In genomic region chr7:135757719-135758411, GRCh38 we compare ENCODE assay signal across 10 cellular contexts. TPM values are rescaled to one million over a fixed set of nuclear protein-coding genes. Genes with fewer than 3 reads are reported as not detected.
A peak's percentile ranks its signal among the peaks of the same experiment; 100 is the strongest.
DNase-seq lines count a peak whose midpoint lies in the region; ATAC-seq, FAIRE-seq and TF ChIP-seq lines count a peak whose summit lies in the region.
"Had no signal": no experiment of that assay in that cellular context is flagged by ENCODE, and none has a peak within 500 bp of the region (broad histone marks: within the 10 kb centered on the region; RNA-seq: fewer than 3 reads in every experiment).

No MANE protein-coding gene starts in this region.

- H3K36me3 ChIP-seq in endothelial cell of umbilical vein (ENCODE audit: control insufficient read depth in 2 of 2, extremely low read depth in 1 of 2, insufficient read depth in 2 of 2, low read length in 2 of 2) (no peaks in the 10 kb centered on the region), mesenchymal stem cell (ENCODE audit: control insufficient read depth in 1 of 2, insufficient read depth in 2 of 2, low read depth in 1 of 2, low read length in 2 of 2) (no peaks in the 10 kb centered on the region), transverse colon (no peaks in the 10 kb centered on the region)

- H2BK15ac ChIP-seq in mesenchymal stem cell (ENCODE audit: low read depth, poor library complexity, severe bottlenecking), result peak overlapping the region; percentile 77

- H4K8ac ChIP-seq in mesenchymal stem cell (ENCODE audit: low read length), result peak overlapping the region; percentile 84

- H3K27me3 ChIP-seq in endothelial cell of umbilical vein (ENCODE audit: control insufficient read depth in 2 of 2, insufficient read depth in 2 of 2, low read length in 2 of 2) (no peaks in the 10 kb centered on the region), mesenchymal stem cell (ENCODE audit: control insufficient read depth in 1 of 2, insufficient read depth in 1 of 2, low read length in 2 of 2) (peaks cover 0 to 34% of the 10 kb centered on the region in 2 experiments), transverse colon (no peaks in the 10 kb centered on the region)

- TF ChIP-seq CTCF in endothelial cell of umbilical vein (IDR thresholded peaks at IDR 0.05; ENCODE audit: extremely low read depth in 1 of 2, insufficient read depth in 1 of 2, low read depth in 1 of 2, low read length in 2 of 2) (no peak), transverse colon (IDR thresholded peaks at IDR 0.05) (no peak)

- dilution Hi-C loops in endothelial cell of umbilical vein (cut with MboI; ENCODE audit: extremely low pct_ligation_motif_present, low sequenced_read_pairs), result no loop called here

- H3K27ac Mint-ChIP-seq in activated naive CD4-positive, alpha-beta T cell treated with anti-CD3 and anti-CD28 coated beads for 36 hours, result no peak overlapping the region
- H3K27ac Mint-ChIP-seq: activated naive CD8-positive, alpha-beta T cell treated with anti-CD3 and anti-CD28 coated beads for 36 hours had no signal

- H3K79me1 ChIP-seq in mesenchymal stem cell (replicated peaks; ENCODE audit: low read length, poor library complexity, severe bottlenecking), result no peaks in the 10 kb centered on the region

- H3K18ac ChIP-seq in mesenchymal stem cell (ENCODE audit: low read depth in 1 of 2, low read length in 2 of 2), result no peak overlapping the region

- no peak overlapping the region for H3K23ac ChIP-seq in mesenchymal stem cell (ENCODE audit: low read length in 2 of 2)

- H2BK5ac ChIP-seq in mesenchymal stem cell (ENCODE audit: low read depth, low read length, poor library complexity, severe bottlenecking), result no peak overlapping the region

- WGBS in mesenchymal stem cell, result 87% methylated on average over 4 of the region's 8 CpGs
- WGBS in transverse colon (ENCODE audit: low coverage in 1 of 2), 2 donors, result 57 to 69% methylated on average over 8 of the region's 8 CpGs

- POLR2A ChIA-PET in endothelial cell of umbilical vein (lab: Charles Lee), result interaction anchor here (0.6 kb wide), 1 partner anchor 166 kb away, joined by 14 read pairs; no protein-coding TSS in a partner anchor

- no peak overlapping the region for H3K14ac ChIP-seq in mesenchymal stem cell (ENCODE audit: low read length in 2 of 2)

- H2AFZ ChIP-seq in endothelial cell of umbilical vein (ENCODE audit: low read depth, low read length) (peak overlapping the region; percentile 72), mesenchymal stem cell (ENCODE audit: low read depth, low read length) (no peak overlapping the region)

- peaks cover 3% of the 10 kb centered on the region for H3K9me3 Mint-ChIP-seq in activated naive CD4-positive, alpha-beta T cell treated with anti-CD3 and anti-CD28 coated beads for 36 hours
- H3K9me3 Mint-ChIP-seq: activated naive CD8-positive, alpha-beta T cell treated with anti-CD3 and anti-CD28 coated beads for 36 hours had no signal

- intact Hi-C loops in endothelial cell of umbilical vein (cut with micrococcal nuclease), result loop anchor here (1.0 kb wide), 1 partner anchor 12 kb away; no protein-coding TSS in a partner anchor
- intact Hi-C loops in transverse colon (cut with DNase I; ENCODE audit: low total_unique reads), result no loop called here
- intact Hi-C loops in activated naive CD4-positive, alpha-beta T cell treated with anti-CD3 and anti-CD28 coated beads for 36 hours (cut with micrococcal nuclease), result no loop called here

- no peak overlapping the region for H2BK12ac ChIP-seq in mesenchymal stem cell (ENCODE audit: low read length in 2 of 2)

- DNase-seq in RPMI7951 (ENCODE audit: low read depth), result peak; percentile 77
- DNase-seq in endothelial cell of umbilical vein (ENCODE audit: low read depth, low spot score), result peak; percentile 71
- no peak for DNase-seq in mesenchymal stem cell
- DNase-seq in transverse colon, result no peak
- no peak for DNase-seq in activated naive CD4-positive, alpha-beta T cell treated with anti-CD3 and anti-CD28 coated beads for 36 hours
- no peak for DNase-seq in activated CD4-positive, alpha-beta T cell treated with anti-CD3 and anti-CD28 coated beads for 4 hours
- DNase-seq in NK-92 (lab: John Stamatoyannopoulos, UW; ENCODE audit: unreplicated experiment), result no peak
- DNase-seq: activated naive CD8-positive, alpha-beta T cell treated with anti-CD3 and anti-CD28 coated beads for 36 hours had no signal

- CTCF ChIA-PET in endothelial cell of umbilical vein (lab: Charles Lee), result interaction anchor here (0.9 to 2.4 kb wide), 10 partner anchors 9 to 484 kb away, joined by 3 to 9 read pairs (median 4); no protein-coding TSS in a partner anchor
- CTCF ChIA-PET in activated naive CD4-positive, alpha-beta T cell treated with anti-CD3 and anti-CD28 coated beads for 36 hours (lab: Charles Lee), result no interaction called here

- H3K4me2 ChIP-seq in endothelial cell of umbilical vein (ENCODE audit: insufficient read depth, low read length) (peak overlapping the region; percentile 83), mesenchymal stem cell (ENCODE audit: low read length, poor library complexity, severe bottlenecking) (no peak overlapping the region)

- H3K9me1 ChIP-seq in endothelial cell of umbilical vein (replicated peaks; ENCODE audit: control insufficient read depth, extremely low read depth, insufficient read depth, low read length), result no peaks in the 10 kb centered on the region

- H3K4me1 Mint-ChIP-seq in activated naive CD4-positive, alpha-beta T cell treated with anti-CD3 and anti-CD28 coated beads for 36 hours (ENCODE audit: low read depth), result no peaks in the 10 kb centered on the region

- no peaks in the 10 kb centered on the region for H3K36me3 Mint-ChIP-seq in activated naive CD4-positive, alpha-beta T cell treated with anti-CD3 and anti-CD28 coated beads for 36 hours (ENCODE audit: low read depth)
- H3K36me3 Mint-ChIP-seq: activated naive CD8-positive, alpha-beta T cell treated with anti-CD3 and anti-CD28 coated beads for 36 hours had no signal

- no TSS peak for BruUV-seq in endothelial cell of umbilical vein (replicated peaks; lab: Mats Ljungman, UMichigan)

- ATAC-seq in HG02885 (IDR thresholded peaks at IDR 0.05; ENCODE audit: poor library complexity, unreplicated experiment), result no peak

- H2BK120ac ChIP-seq in mesenchymal stem cell (ENCODE audit: low read depth, low read length), result no peak overlapping the region

- peak; percentile 21 for FAIRE-seq in endothelial cell of umbilical vein (lab: Jason Lieb, UNC)

- TF ChIP-seq POLR2A in endothelial cell of umbilical vein (IDR thresholded peaks at IDR 0.05; ENCODE audit: low read depth, low read length) (peak; percentile 58), transverse colon (IDR thresholded peaks at IDR 0.05) (no peak)

- no peak for TF ChIP-seq EP300 in transverse colon (IDR thresholded peaks at IDR 0.05; ENCODE audit: low read depth)

- H3K4me3 Mint-ChIP-seq in activated naive CD4-positive, alpha-beta T cell treated with anti-CD3 and anti-CD28 coated beads for 36 hours, result no peak overlapping the region
- H3K4me3 Mint-ChIP-seq: activated naive CD8-positive, alpha-beta T cell treated with anti-CD3 and anti-CD28 coated beads for 36 hours had no signal

- H3K9me3 ChIP-seq in endothelial cell of umbilical vein (replicated peaks; ENCODE audit: control insufficient read depth, insufficient read depth, low read length) (no peaks in the 10 kb centered on the region), mesenchymal stem cell (ENCODE audit: control insufficient read depth, low read length) (no peaks in the 10 kb centered on the region), transverse colon (no peaks in the 10 kb centered on the region)

- H3K9ac ChIP-seq in endothelial cell of umbilical vein (replicated peaks; ENCODE audit: extremely low read depth, insufficient read depth, low read length) (peak overlapping the region; percentile 66), mesenchymal stem cell (ENCODE audit: low read length) (peak overlapping the region; percentile 85)

- H4K91ac ChIP-seq in mesenchymal stem cell (ENCODE audit: low read length), result no peak overlapping the region

- peak overlapping the region in 1 of 3 experiments; percentile 61 for H3K4me3 ChIP-seq in endothelial cell of umbilical vein (replicated peaks in 1 of 3; ENCODE audit: insufficient read depth in 1 of 3, low read depth in 1 of 3, low read length in 3 of 3)
- peak overlapping the region in 1 of 2 experiments; percentile 55 for H3K4me3 ChIP-seq in mesenchymal stem cell (ENCODE audit: insufficient read depth in 1 of 2, low read depth in 1 of 2, low read length in 2 of 2)
- H3K4me3 ChIP-seq in transverse colon, result no peak overlapping the region

- no peaks in the 10 kb centered on the region for H3K79me2 ChIP-seq in endothelial cell of umbilical vein (ENCODE audit: control insufficient read depth, insufficient read depth, low read length)

- H3K4me1 ChIP-seq in endothelial cell of umbilical vein (ENCODE audit: control insufficient read depth, extremely low read depth, insufficient read depth, low read length) (peaks cover 27% of the 10 kb centered on the region), mesenchymal stem cell (ENCODE audit: control insufficient read depth, insufficient read depth, low read depth, low read length) (no peaks in the 10 kb centered on the region), transverse colon (peaks cover 0 to 5% (median 2%) of the 10 kb centered on the region in 4 donors)

- no peaks in the 10 kb centered on the region for H4K20me1 ChIP-seq in endothelial cell of umbilical vein (replicated peaks; ENCODE audit: control insufficient read depth, extremely low read depth, insufficient read depth, low read length)

- in situ Hi-C loops in transverse colon (cut with MboI; ENCODE audit: low pct_ligation_motif_present in 1 of 4, low pct_unique_long_range_greater_than_20kb in 1 of 4, low sequenced_read_pairs in 3 of 4), result no loop called here

- H3K27me3 Mint-ChIP-seq in activated naive CD4-positive, alpha-beta T cell treated with anti-CD3 and anti-CD28 coated beads for 36 hours (ENCODE audit: low read depth), result peaks cover 33% of the 10 kb centered on the region

- no peak overlapping the region for H3K4ac ChIP-seq in mesenchymal stem cell (ENCODE audit: low read depth in 1 of 2, low read length in 2 of 2)

- H3K27ac ChIP-seq in endothelial cell of umbilical vein (ENCODE audit: insufficient read depth, low read depth, low read length) (peak overlapping the region; percentile 60), mesenchymal stem cell (ENCODE audit: low read length, poor library complexity, severe bottlenecking) (no peak overlapping the region), transverse colon (peak overlapping the region; percentile 28 to 58 (median 40))

- no peak overlapping the region for H2AK5ac ChIP-seq in mesenchymal stem cell (ENCODE audit: low read length, severe bottlenecking)

RNA-seq across cellular contexts. Expression of gene FAM180A, which starts 9.3 kb away (rescaled TPM):
- 4.8 and 6.4 TPM in 2 replicates for total RNA-seq in RPMI7951 (2014; rRNA removed; shearing (Covaris generic))
- total RNA-seq in endothelial cell of umbilical vein, result not detected in 2 replicates
- not detected in 2 replicates for polyA plus RNA-seq in endothelial cell of umbilical vein
- polyA plus RNA-seq in endothelial cell of umbilical vein (2011; cell fraction: cytosol; rRNA removed), result not detected in 2 replicates
- not detected in 2 replicates for polyA plus RNA-seq in endothelial cell of umbilical vein (2011; cell fraction: nucleus; rRNA removed)
- polyA plus RNA-seq in endothelial cell of umbilical vein (2012), result not detected in 2 replicates
- not detected in 2 replicates for polyA minus RNA-seq in endothelial cell of umbilical vein
- not detected for polyA minus RNA-seq in endothelial cell of umbilical vein (2011; cell fraction: cytosol; rRNA and poly(A)+ RNA removed)
- not detected in 2 replicates for polyA minus RNA-seq in endothelial cell of umbilical vein (2011; cell fraction: nucleus; rRNA and poly(A)+ RNA removed)
- polyA plus RNA-seq in mesenchymal stem cell (2013, experiment 1 of 2), result not detected
- polyA plus RNA-seq in mesenchymal stem cell (2013, experiment 2 of 2), result not detected
- 1 to 10 TPM in 2 of 4 donors, not detected in 2; 1.2 to 3.8 TPM for total RNA-seq in transverse colon
- total RNA-seq in activated naive CD4-positive, alpha-beta T cell treated with anti-CD3 and anti-CD28 coated beads for 36 hours, result not detected
- total RNA-seq: activated naive CD8-positive, alpha-beta T cell treated with anti-CD3 and anti-CD28 coated beads for 36 hours; T-helper 2 cell treated with Interferon-gamma antibody and Interleukin-4, amounts not matched to agents 100 ng/mL and 5 ng/mL, for 36 hours had no signal

RNA-seq across cellular contexts. Expression of gene SLC13A4, which starts 29.9 kb away (rescaled TPM):
- not detected in 2 replicates for total RNA-seq in RPMI7951 (2014; rRNA removed; shearing (Covaris generic))
- total RNA-seq in endothelial cell of umbilical vein (not detected in 2 replicates), transverse colon (10 to 100 TPM in 1 of 4 donors, 1 to 10 TPM in 1, not detected in 2; 3.0 to 15.3 TPM)
- polyA plus RNA-seq in endothelial cell of umbilical vein, result not detected in 2 replicates
- polyA plus RNA-seq in endothelial cell of umbilical vein (2011; cell fraction: cytosol; rRNA removed), result not detected in 2 replicates
- not detected in 2 replicates for polyA plus RNA-seq in endothelial cell of umbilical vein (2011; cell fraction: nucleus; rRNA removed)
- 0.16 and 0.46 TPM in 2 replicates for polyA plus RNA-seq in endothelial cell of umbilical vein (2012)
- polyA minus RNA-seq in endothelial cell of umbilical vein, result not detected in 2 replicates
- polyA minus RNA-seq in endothelial cell of umbilical vein (2011; cell fraction: cytosol; rRNA and poly(A)+ RNA removed), result not detected
- not detected in 2 replicates for polyA minus RNA-seq in endothelial cell of umbilical vein (2011; cell fraction: nucleus; rRNA and poly(A)+ RNA removed)
- polyA plus RNA-seq in mesenchymal stem cell (2013, experiment 1 of 2), result not detected
- polyA plus RNA-seq in mesenchymal stem cell (2013, experiment 2 of 2), result 0.05 TPM
- total RNA-seq in activated naive CD4-positive, alpha-beta T cell treated with anti-CD3 and anti-CD28 coated beads for 36 hours, result not detected
- total RNA-seq: activated naive CD8-positive, alpha-beta T cell treated with anti-CD3 and anti-CD28 coated beads for 36 hours; T-helper 2 cell treated with Interferon-gamma antibody and Interleukin-4, amounts not matched to agents 100 ng/mL and 5 ng/mL, for 36 hours had no signal

Comparison
In these comparisons a context has a peak if more than half of its experiments do, and no peak if none do; other contexts are left out.
1. DNase-seq: peak in RPMI7951 (single experiment) and endothelial cell of umbilical vein (single experiment); none in mesenchymal stem cell (single experiment), transverse colon (single experiment), activated naive CD4-positive, alpha-beta T cell treated with anti-CD3 and anti-CD28 coated beads for 36 hours (single experiment), activated CD4-positive, alpha-beta T cell treated with anti-CD3 and anti-CD28 coated beads for 4 hours (0 of 2) and NK-92 (single experiment).